In the genomic region with DNA sequence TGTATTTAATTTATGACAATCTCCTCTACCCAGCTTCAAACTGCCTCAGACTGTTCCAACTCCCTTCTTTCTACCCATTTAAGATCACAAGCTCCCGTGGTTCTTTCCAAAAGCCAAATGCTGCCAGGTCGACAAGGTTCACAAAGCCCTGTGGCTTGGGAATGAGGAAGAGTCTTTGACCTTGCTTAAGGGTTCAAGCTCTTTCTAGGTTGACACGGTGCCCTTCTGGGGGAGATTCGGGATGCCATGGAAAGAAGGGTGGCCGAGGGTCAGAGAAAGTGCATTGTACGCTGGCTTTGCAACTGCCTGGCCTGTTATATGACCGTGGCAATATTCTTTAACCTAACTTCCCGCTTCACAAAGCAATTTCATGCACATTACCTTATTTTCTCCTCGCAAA, we compare ENCODE assay signal across 8 cellular contexts.
"Had no signal": no experiment of that assay in that cellular context is flagged by ENCODE, and none has a peak within 500 bp of the region (broad histone marks: within the 10 kb centered on the region; RNA-seq: fewer than 3 reads in every experiment).

No MANE protein-coding gene starts in this region.

- H3K4me1 ChIP-seq: HAP-1 had no signal

- H3K36me3 ChIP-seq: HAP-1 had no signal

- H3K27ac Mint-ChIP-seq: GM23338, HFFc6, IgD-negative memory B cell had no signal

- H3K27ac ChIP-seq: HL-60 had no signal

- H3K4me3 ChIP-seq: GM23338, HAP-1 had no signal

- H3K4me1 Mint-ChIP-seq: IgD-negative memory B cell had no signal

- H3K36me3 Mint-ChIP-seq: IgD-negative memory B cell had no signal

- DNase-seq: HFFc6, KBM-7 had no signal

- H3K4me3 Mint-ChIP-seq: GM23338, HFFc6, IgD-negative memory B cell had no signal

- H3K9me3 ChIP-seq: HAP-1 had no signal

- ATAC-seq: GM23338, HCT116, HepG2 had no signal

- H2AFZ ChIP-seq: GM23338 had no signal

- H3K4me2 ChIP-seq: GM23338 had no signal
